Comparison of ENCODE assay signal across 19 cellular contexts in genomic region chr10:128318868-128319267, GRCh38.
"Had no signal": no experiment of that assay in that cellular context is flagged by ENCODE, and none has a peak within 500 bp of the region (broad histone marks: within the 10 kb centered on the region; RNA-seq: fewer than 3 reads in every experiment).

No MANE protein-coding gene starts in this region.

- H2AFZ ChIP-seq: parathyroid adenoma had no signal

- H3K4me1 ChIP-seq: gastrocnemius medialis, heart right ventricle, lower lobe of right lung, parathyroid adenoma, sigmoid colon, tibial artery had no signal

- H3K36me3 Mint-ChIP-seq: activated naive CD4-positive, alpha-beta T cell treated with anti-CD3 and anti-CD28 coated beads, Interleukin-2, amount 10 ng/mL, durations not matched to agents 7 days and 5 days; naive B cell; stimulated activated naive B cell treated with anti-CD40 and anti-IgM and Interleukin-4, amounts not matched to agents 10 μg/mL and 1 μg/mL and 100 μg/mL, for 72 hours had no signal

- H3K36me3 ChIP-seq: gastrocnemius medialis, heart right ventricle, lower lobe of right lung, sigmoid colon, tibial artery had no signal

- H3K9me3 ChIP-seq: gastrocnemius medialis, heart right ventricle, lower lobe of right lung, sigmoid colon, tibial artery had no signal

- H3K4me3 ChIP-seq: gastrocnemius medialis, heart right ventricle, lower lobe of right lung, sigmoid colon, tibial artery had no signal

- H3K4me3 Mint-ChIP-seq: activated naive CD4-positive, alpha-beta T cell treated with anti-CD3 and anti-CD28 coated beads, Interleukin-2, amount 10 ng/mL, durations not matched to agents 7 days and 5 days; effector memory CD8-positive, alpha-beta T cell; naive B cell; stimulated activated naive B cell treated with anti-CD40 and anti-IgM and Interleukin-4, amounts not matched to agents 10 μg/mL and 1 μg/mL and 100 μg/mL, for 72 hours had no signal

- H3K27ac Mint-ChIP-seq: activated naive CD4-positive, alpha-beta T cell treated with anti-CD3 and anti-CD28 coated beads, Interleukin-2, amount 10 ng/mL, durations not matched to agents 7 days and 5 days; activated T-helper 2 cell treated with anti-CD3 and anti-CD28 coated beads, Interferon-gamma antibody, Interleukin-2, Interleukin-4, amounts not matched to agents 10 μg/mL and 5 μg/mL and 100 μg/mL, durations not matched to agents 14 hours and 24 hours and 36 hours; effector memory CD8-positive, alpha-beta T cell; naive B cell; stimulated activated naive B cell treated with anti-CD40 and anti-IgM and Interleukin-4, amounts not matched to agents 10 μg/mL and 1 μg/mL and 100 μg/mL, for 72 hours had no signal

- H3K79me2 ChIP-seq: parathyroid adenoma had no signal

- H3K4me1 Mint-ChIP-seq: activated naive CD4-positive, alpha-beta T cell treated with anti-CD3 and anti-CD28 coated beads, Interleukin-2, amount 10 ng/mL, durations not matched to agents 7 days and 5 days; naive B cell; stimulated activated naive B cell treated with anti-CD40 and anti-IgM and Interleukin-4, amounts not matched to agents 10 μg/mL and 1 μg/mL and 100 μg/mL, for 72 hours had no signal

- H3K27ac ChIP-seq: epithelial cell of prostate, gastrocnemius medialis, heart right ventricle, lower lobe of right lung, parathyroid adenoma, sigmoid colon, tibial artery had no signal

- H3K27me3 Mint-ChIP-seq: activated naive CD4-positive, alpha-beta T cell treated with anti-CD3 and anti-CD28 coated beads, Interleukin-2, amount 10 ng/mL, durations not matched to agents 7 days and 5 days had no signal

- ATAC-seq: effector memory CD8-positive, alpha-beta T cell; gastrocnemius medialis; heart right ventricle; left cardiac atrium; lower lobe of right lung; stimulated activated naive B cell treated with anti-CD40 and anti-IgM and Interleukin-4, amounts not matched to agents 10 μg/mL and 1 μg/mL and 100 μg/mL, for 72 hours had no signal

- DNase-seq: activated CD4-positive, alpha-beta T cell treated with anti-CD3 and anti-CD28 coated beads, Interleukin-2, amount 50 U/mL, for 4 hours; activated CD4-positive, CD25-positive, alpha-beta regulatory T cell treated with anti-CD3 and anti-CD28 coated beads, Interleukin-2, amount 50 U/mL, for 72 hours; activated naive CD4-positive, alpha-beta T cell treated with anti-CD3 and anti-CD28 coated beads, Interleukin-2, amount 10 ng/mL, durations not matched to agents 7 days and 5 days; activated T-cell treated with anti-CD3 and anti-CD28 coated beads, Interleukin-2, amount 50 U/mL, for 1 hour; dermis blood vessel endothelial cell; effector memory CD8-positive, alpha-beta T cell; gastrocnemius medialis; heart right ventricle; left cardiac atrium; lower lobe of right lung; midbrain; naive B cell; sigmoid colon; stimulated activated naive B cell treated with anti-CD40 and anti-IgM and Interleukin-4, amounts not matched to agents 10 μg/mL and 1 μg/mL and 100 μg/mL, for 72 hours; T1000 had no signal

- H3K9me3 Mint-ChIP-seq: activated naive CD4-positive, alpha-beta T cell treated with anti-CD3 and anti-CD28 coated beads, Interleukin-2, amount 10 ng/mL, durations not matched to agents 7 days and 5 days; activated T-helper 2 cell treated with anti-CD3 and anti-CD28 coated beads, Interferon-gamma antibody, Interleukin-2, Interleukin-4, amounts not matched to agents 10 μg/mL and 5 μg/mL and 100 μg/mL, durations not matched to agents 14 hours and 24 hours and 36 hours; effector memory CD8-positive, alpha-beta T cell; stimulated activated naive B cell treated with anti-CD40 and anti-IgM and Interleukin-4, amounts not matched to agents 10 μg/mL and 1 μg/mL and 100 μg/mL, for 72 hours had no signal
